In the genomic region with DNA sequence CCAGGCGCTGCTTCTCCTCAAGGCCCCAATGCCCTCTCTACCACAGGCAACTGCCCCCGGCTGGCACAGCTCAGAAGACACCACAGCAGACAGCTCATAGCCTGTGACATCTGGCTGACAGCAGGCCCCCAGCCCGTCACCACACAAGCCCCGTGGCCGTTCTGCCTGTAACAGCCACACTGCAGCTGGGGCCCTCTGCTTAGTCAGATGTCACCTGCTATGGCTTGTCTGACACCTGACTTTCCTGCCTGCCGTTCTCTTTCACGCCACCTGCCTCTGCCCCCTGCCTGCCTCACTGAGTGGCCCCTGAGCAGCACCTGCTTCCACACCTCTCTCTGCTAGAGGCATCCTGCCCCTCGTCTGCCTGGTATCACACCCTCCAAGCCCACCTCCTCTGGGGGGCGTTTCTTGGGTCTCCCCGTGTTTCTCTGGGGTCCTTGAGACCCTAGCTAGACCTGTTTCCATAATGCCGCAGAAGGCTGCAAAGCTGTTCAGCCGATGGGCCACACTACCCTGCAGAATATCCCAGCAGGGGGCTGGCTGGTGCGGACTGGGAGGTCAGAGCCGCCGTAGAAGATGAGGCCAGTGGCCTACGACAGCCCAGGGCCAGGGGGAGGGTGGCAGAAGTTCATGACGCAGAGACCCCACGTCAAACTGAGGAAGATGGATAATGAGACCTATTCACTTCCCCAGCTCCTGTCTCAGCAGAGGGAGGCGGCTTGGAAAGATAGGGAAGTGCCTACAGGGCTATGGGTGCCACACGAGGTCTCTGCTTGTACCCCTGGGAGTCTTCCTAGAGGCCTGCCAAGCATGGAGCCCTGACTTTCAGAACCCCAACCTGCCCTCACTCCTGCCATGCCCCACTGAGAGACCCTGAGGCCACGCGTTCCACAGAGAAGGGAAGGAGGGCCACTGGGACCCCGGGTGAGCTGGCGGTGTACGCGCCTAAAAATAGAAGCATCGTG, we compare ENCODE assay signal across 17 cellular contexts.
DNase-seq lines count a peak whose midpoint lies in the region; ATAC-seq and TF ChIP-seq lines count a peak whose summit lies in the region.
"Had no signal": no experiment of that assay in that cellular context is flagged by ENCODE, and none has a peak within 500 bp of the region (broad histone marks: within the 10 kb centered on the region; RNA-seq: fewer than 3 reads in every experiment).

No MANE protein-coding gene starts in this region.

- no peaks in the 10 kb centered on the region for H3K4me1 Mint-ChIP-seq in activated naive CD4-positive, alpha-beta T cell treated with anti-CD3 and anti-CD28 coated beads, Interleukin-2, amount 10 ng/mL, durations not matched to agents 7 days and 5 days
- H3K4me1 Mint-ChIP-seq in endodermal cell: no peaks in the 10 kb centered on the region
- H3K4me1 Mint-ChIP-seq in stimulated activated memory B cell treated with anti-CD40 and anti-IgM and Interleukin-4, amounts not matched to agents 10 μg/mL and 1 μg/mL and 100 μg/mL, for 72 hours: no peaks in the 10 kb centered on the region

- H2AFZ ChIP-seq in smooth muscle cell (ENCODE audit: low read depth): no peak overlapping the region

- peak overlapping the region in 1 of 2 donors; percentile 22 for H3K27ac Mint-ChIP-seq in activated naive CD4-positive, alpha-beta T cell treated with anti-CD3 and anti-CD28 coated beads, Interleukin-2, amount 50 U/mL, for 72 hours
- no peak overlapping the region for H3K27ac Mint-ChIP-seq in activated naive CD4-positive, alpha-beta T cell treated with anti-CD3 and anti-CD28 coated beads, Interleukin-2, amount 10 ng/mL, durations not matched to agents 7 days and 5 days
- no peak overlapping the region for H3K27ac Mint-ChIP-seq in endodermal cell
- H3K27ac Mint-ChIP-seq in stimulated activated memory B cell treated with anti-CD40 and anti-IgM and Interleukin-4, amounts not matched to agents 10 μg/mL and 1 μg/mL and 100 μg/mL, for 72 hours: no peak overlapping the region
- H3K27ac Mint-ChIP-seq: activated naive CD8-positive, alpha-beta T cell had no signal

- no peak overlapping the region for H3K4me3 ChIP-seq in endodermal cell (ENCODE audit: low read length)
- no peak overlapping the region for H3K4me3 ChIP-seq in smooth muscle cell
- H3K4me3 ChIP-seq: gastroesophageal sphincter, psoas muscle had no signal

- CTCF ChIA-PET in activated naive CD4-positive, alpha-beta T cell treated with anti-CD3 and anti-CD28 coated beads, Interleukin-2, amount 10 ng/mL, durations not matched to agents 7 days and 5 days (lab: Charles Lee): no interaction called here

- H3K27me3 ChIP-seq in endodermal cell (ENCODE audit: control insufficient read depth, insufficient read depth, low read length, poor library complexity, severe bottlenecking) (no peaks in the 10 kb centered on the region), smooth muscle cell (ENCODE audit: low read depth) (no peaks in the 10 kb centered on the region)
- H3K27me3 ChIP-seq: gastroesophageal sphincter had no signal

- H3K27ac ChIP-seq in endodermal cell (ENCODE audit: low read depth, low read length) (peak overlapping the region; percentile 57), smooth muscle cell (ENCODE audit: low read depth) (no peak overlapping the region)
- H3K27ac ChIP-seq: gastroesophageal sphincter, psoas muscle had no signal

- TF ChIP-seq CTCF in endodermal cell (conservative IDR thresholded peaks at IDR 0.05) (no peak), smooth muscle cell (IDR thresholded peaks at IDR 0.05; ENCODE audit: borderline replicate concordance, insufficient read depth, poor library complexity, severe bottlenecking) (no peak)

- H3K9ac ChIP-seq in endodermal cell (ENCODE audit: extremely low read depth, low read length, poor library complexity, severe bottlenecking) (no peak overlapping the region), smooth muscle cell (ENCODE audit: low read depth) (no peak overlapping the region)

- H4K20me1 ChIP-seq in smooth muscle cell (ENCODE audit: low read depth): no peaks in the 10 kb centered on the region

- no peak overlapping the region for H3K4me3 Mint-ChIP-seq in activated naive CD4-positive, alpha-beta T cell treated with anti-CD3 and anti-CD28 coated beads, Interleukin-2, amount 10 ng/mL, durations not matched to agents 7 days and 5 days
- no peak overlapping the region for H3K4me3 Mint-ChIP-seq in endodermal cell
- H3K4me3 Mint-ChIP-seq in stimulated activated memory B cell treated with anti-CD40 and anti-IgM and Interleukin-4, amounts not matched to agents 10 μg/mL and 1 μg/mL and 100 μg/mL, for 72 hours: no peak overlapping the region
- H3K4me3 Mint-ChIP-seq: activated naive CD8-positive, alpha-beta T cell had no signal

- H3K9me3 Mint-ChIP-seq in activated naive CD4-positive, alpha-beta T cell treated with anti-CD3 and anti-CD28 coated beads, Interleukin-2, amount 50 U/mL, for 72 hours: no peaks in the 10 kb centered on the region
- peaks cover 2% of the 10 kb centered on the region for H3K9me3 Mint-ChIP-seq in activated naive CD4-positive, alpha-beta T cell treated with anti-CD3 and anti-CD28 coated beads, Interleukin-2, amount 10 ng/mL, durations not matched to agents 7 days and 5 days
- H3K9me3 Mint-ChIP-seq in endodermal cell: peaks cover 5% of the 10 kb centered on the region
- H3K9me3 Mint-ChIP-seq in stimulated activated memory B cell treated with anti-CD40 and anti-IgM and Interleukin-4, amounts not matched to agents 10 μg/mL and 1 μg/mL and 100 μg/mL, for 72 hours: no peaks in the 10 kb centered on the region

- no peaks in the 10 kb centered on the region for H3F3A ChIP-seq in smooth muscle cell (ENCODE audit: low read depth)

- H3K9me3 ChIP-seq in endodermal cell (ENCODE audit: control insufficient read depth, low read length) (no peaks in the 10 kb centered on the region), smooth muscle cell (replicated peaks; ENCODE audit: low read depth) (no peaks in the 10 kb centered on the region)
- H3K9me3 ChIP-seq: gastroesophageal sphincter, psoas muscle had no signal

- peaks cover 3% of the 10 kb centered on the region for H3K27me3 Mint-ChIP-seq in activated naive CD4-positive, alpha-beta T cell treated with anti-CD3 and anti-CD28 coated beads, Interleukin-2, amount 10 ng/mL, durations not matched to agents 7 days and 5 days
- H3K27me3 Mint-ChIP-seq in endodermal cell (ENCODE audit: insufficient read depth): no peaks in the 10 kb centered on the region
- peaks cover 14% of the 10 kb centered on the region for H3K27me3 Mint-ChIP-seq in stimulated activated memory B cell treated with anti-CD40 and anti-IgM and Interleukin-4, amounts not matched to agents 10 μg/mL and 1 μg/mL and 100 μg/mL, for 72 hours
- H3K27me3 Mint-ChIP-seq: activated naive CD8-positive, alpha-beta T cell had no signal

- H3K36me3 ChIP-seq in endodermal cell (ENCODE audit: control insufficient read depth, insufficient read depth, low read length) (no peaks in the 10 kb centered on the region), smooth muscle cell (ENCODE audit: low read depth) (no peaks in the 10 kb centered on the region)

- ATAC-seq in activated naive CD4-positive, alpha-beta T cell treated with anti-CD3 and anti-CD28 coated beads, Interleukin-2, amount 50 U/mL, for 72 hours: peak; percentile 36 to 43
- ATAC-seq in stimulated activated memory B cell treated with anti-CD40 and anti-IgM and Interleukin-4, amounts not matched to agents 10 μg/mL and 1 μg/mL and 100 μg/mL, for 72 hours: peak; percentile 22
- ATAC-seq in GM21447 (IDR thresholded peaks at IDR 0.05; ENCODE audit: unreplicated experiment): no peak
- ATAC-seq: gastroesophageal sphincter, psoas muscle had no signal

- DNase-seq in activated naive CD4-positive, alpha-beta T cell treated with anti-CD3 and anti-CD28 coated beads, Interleukin-2, amount 50 U/mL, for 72 hours (ENCODE audit: low spot score in 2 of 2): no peak
- no peak for DNase-seq in activated naive CD4-positive, alpha-beta T cell treated with anti-CD3 and anti-CD28 coated beads, Interleukin-2, amount 10 ng/mL, durations not matched to agents 7 days and 5 days
- DNase-seq in NCI-H2171 (lab: John Stamatoyannopoulos, UW): peak; percentile 69
- peak; percentile 71 for DNase-seq in endodermal cell
- DNase-seq in smooth muscle cell (lab: John Stamatoyannopoulos, UW; ENCODE audit: unreplicated experiment): no peak
- no peak for DNase-seq in UCSD-AML1 (lab: John Stamatoyannopoulos, UW; ENCODE audit: unreplicated experiment)
- DNase-seq: activated CD4-positive, alpha-beta T cell treated with anti-CD3 and anti-CD28 coated beads, Interleukin-2, amount 50 U/mL, for 1 hour; C1 segment of cervical spinal cord; central memory CD4-positive, alpha-beta T cell; NCI-H1048; psoas muscle; stimulated activated CD4-positive, alpha-beta T cell treated with anti-CD3 and anti-CD28 coated beads, Interleukin-4, amount 100 ng/mL, for 1 hour; stimulated activated naive CD4-positive, alpha-beta T cell had no signal

- H3K4me1 ChIP-seq in endodermal cell (ENCODE audit: control insufficient read depth, insufficient read depth, low read length) (no peaks in the 10 kb centered on the region), smooth muscle cell (ENCODE audit: low read depth) (no peaks in the 10 kb centered on the region)
- H3K4me1 ChIP-seq: gastroesophageal sphincter, psoas muscle had no signal

- H3K79me2 ChIP-seq in smooth muscle cell (ENCODE audit: low read depth): no peaks in the 10 kb centered on the region

- no peak overlapping the region for H3K4me2 ChIP-seq in smooth muscle cell

- WGBS in endodermal cell (ENCODE audit: insufficient coverage in 1 of 2, insufficient read length in 1 of 2), 2 experiments: 88 to 89% methylated on average over 19 to 27 of the region's 27 CpGs
- 88% methylated on average over 26 of the region's 27 CpGs for WGBS in smooth muscle cell (ENCODE audit: low lambda C conversion rate)

- no peaks in the 10 kb centered on the region for H3K36me3 Mint-ChIP-seq in activated naive CD4-positive, alpha-beta T cell treated with anti-CD3 and anti-CD28 coated beads, Interleukin-2, amount 50 U/mL, for 72 hours
- H3K36me3 Mint-ChIP-seq in activated naive CD4-positive, alpha-beta T cell treated with anti-CD3 and anti-CD28 coated beads, Interleukin-2, amount 10 ng/mL, durations not matched to agents 7 days and 5 days: no peaks in the 10 kb centered on the region
- H3K36me3 Mint-ChIP-seq in endodermal cell (ENCODE audit: low read depth): no peaks in the 10 kb centered on the region
- no peaks in the 10 kb centered on the region for H3K36me3 Mint-ChIP-seq in stimulated activated memory B cell treated with anti-CD40 and anti-IgM and Interleukin-4, amounts not matched to agents 10 μg/mL and 1 μg/mL and 100 μg/mL, for 72 hours
- H3K36me3 Mint-ChIP-seq: activated naive CD8-positive, alpha-beta T cell had no signal

Comparison
In these comparisons a context has a peak if more than half of its experiments do, and no peak if none do; other contexts are left out.
1. DNase-seq: peak in NCI-H2171 (single experiment) and endodermal cell (single experiment); none in activated naive CD4-positive, alpha-beta T cell treated with anti-CD3 and anti-CD28 coated beads, Interleukin-2, amount 50 U/mL, for 72 hours (0 of 2), activated naive CD4-positive, alpha-beta T cell treated with anti-CD3 and anti-CD28 coated beads, Interleukin-2, amount 10 ng/mL, durations not matched to agents 7 days and 5 days (single experiment), smooth muscle cell (single experiment) and UCSD-AML1 (single experiment).